ENCODE assay signal across 1 cellular context in genomic region chr11:94563176-94563847, GRCh38.
A peak's percentile ranks its signal among the peaks of the same experiment; 100 is the strongest.
TF ChIP-seq lines count a peak whose summit lies in the region.

No MANE protein-coding gene starts in this region.

TF ChIP-seq in K562, 482 proteins besides CTCF, POLR2A, EP300 and RAD21 (continues in another document):
- peak; percentile 96 for TF ChIP-seq MEF2A (IDR thresholded peaks at IDR 0.05; ENCODE audit: control insufficient read depth, low read depth, low read length)
- no peak for TF ChIP-seq PCBP2 (IDR thresholded peaks at IDR 0.05; ENCODE audit: low read depth, low read length, poor library complexity, severe bottlenecking)
- TF ChIP-seq KAT2B (IDR thresholded peaks at IDR 0.05; ENCODE audit: low read depth, low read length) = no peak
- TF ChIP-seq CEBPG (CRISPR knock-in tag; IDR thresholded peaks at IDR 0.05) = no peak
- 0 out of 4 replicates have a peak, but pooled peaks of 1 of the 2 experiments have one; percentile 5 for TF ChIP-seq CEBPG (tag; conservative IDR thresholded peaks at IDR 0.05 in 1 of 2, IDR thresholded peaks at IDR 0.05 in 1 of 2)
- TF ChIP-seq TAF1 (IDR thresholded peaks at IDR 0.05; ENCODE audit: control insufficient read depth, extremely low read depth, insufficient read depth, low read length, severe bottlenecking) = no peak
- no peak for TF ChIP-seq ZFP36 (IDR thresholded peaks at IDR 0.05; ENCODE audit: low read depth, low read length, partially characterized antibody)
- TF ChIP-seq ZNF717 (CRISPR knock-in tag; IDR thresholded peaks at IDR 0.05) = no peak
- TF ChIP-seq MITF (IDR thresholded peaks at IDR 0.05) = no peak
- TF ChIP-seq DEAF1 (CRISPR knock-in tag; IDR thresholded peaks at IDR 0.05) = peak; percentile 56
- no peak for TF ChIP-seq ZNF146 (CRISPR knock-in tag; IDR thresholded peaks at IDR 0.05; ENCODE audit: unreplicated experiment)
- TF ChIP-seq ID3 (CRISPR knock-in tag; IDR thresholded peaks at IDR 0.05) = no peak
- TF ChIP-seq ID3 (tag; IDR thresholded peaks at IDR 0.05) = no peak
- TF ChIP-seq ETV1 (tag; conservative IDR thresholded peaks at IDR 0.05; ENCODE audit: low read depth) = no peak
- TF ChIP-seq ZNF282 (CRISPR knock-in tag; IDR thresholded peaks at IDR 0.05) = no peak
- TF ChIP-seq HES1 (IDR thresholded peaks at IDR 0.05; ENCODE audit: low read depth) = no peak
- no peak for TF ChIP-seq KDM5B (IDR thresholded peaks at IDR 0.05; ENCODE audit: insufficient replicate concordance, low read depth, low read length)
- no peak for TF ChIP-seq RERE (CRISPR knock-in tag; IDR thresholded peaks at IDR 0.05; ENCODE audit: borderline replicate concordance)
- TF ChIP-seq SMAD3 (CRISPR knock-in tag; conservative IDR thresholded peaks at IDR 0.05) = no peak
- TF ChIP-seq CBX2 (IDR thresholded peaks at IDR 0.05; ENCODE audit: insufficient read depth, low read length, poor library complexity, severe bottlenecking) = no peak
- peak; percentile 83 for TF ChIP-seq FOSL1 (tag; conservative IDR thresholded peaks at IDR 0.05)
- no peak for TF ChIP-seq ZBTB40 (IDR thresholded peaks at IDR 0.05)
- no peak for TF ChIP-seq ZBTB40 (CRISPR knock-in tag; IDR thresholded peaks at IDR 0.05)
- no peak for TF ChIP-seq ZNF518B (CRISPR knock-in tag; IDR thresholded peaks at IDR 0.05)
- no peak for TF ChIP-seq MBD2 (IDR thresholded peaks at IDR 0.05; ENCODE audit: borderline replicate concordance, low read depth)
